12 cellular contexts compared by ENCODE assay signal in genomic region chr11:46117842-46118241, GRCh38. TPM values are rescaled to one million over a fixed set of nuclear protein-coding genes. Genes with fewer than 3 reads are reported as not detected.
DNase-seq lines count a peak whose midpoint lies in the region; ATAC-seq and TF ChIP-seq lines count a peak whose summit lies in the region.
"Had no signal": no experiment of that assay in that cellular context is flagged by ENCODE, and none has a peak within 500 bp of the region (broad histone marks: within the 10 kb centered on the region; RNA-seq: fewer than 3 reads in every experiment).

No MANE protein-coding gene starts in this region.

- no peaks in the 10 kb centered on the region for H3K36me3 ChIP-seq in HAP-1 (replicated peaks)
- H3K36me3 ChIP-seq in mesendoderm (ENCODE audit: control insufficient read depth, insufficient read depth, low read length): no peaks in the 10 kb centered on the region

- H3K27ac ChIP-seq in C4-2B: no peak overlapping the region
- H3K27ac ChIP-seq in mesendoderm (ENCODE audit: low read depth, low read length): no peak overlapping the region

- no peaks in the 10 kb centered on the region for H3K79me2 ChIP-seq in mesendoderm (ENCODE audit: control insufficient read depth, insufficient read depth, low read length)

- peaks cover 5% of the 10 kb centered on the region for H3K79me1 ChIP-seq in mesendoderm (ENCODE audit: low read length)

- peak overlapping the region; percentile 92 for H3K4me3 Mint-ChIP-seq in activated CD8-positive, alpha-beta T cell treated with anti-CD3 and anti-CD28 coated beads, Interleukin-2, amount 10 ng/mL, durations not matched to agents 7 days and 5 days

- POLR2A ChIA-PET in activated CD8-positive, alpha-beta T cell treated with anti-CD3 and anti-CD28 coated beads, Interleukin-2, amount 10 ng/mL, durations not matched to agents 7 days and 5 days (lab: Charles Lee): no interaction called here

- peak overlapping the region; percentile 42 for H3K27ac Mint-ChIP-seq in activated CD8-positive, alpha-beta T cell treated with anti-CD3 and anti-CD28 coated beads, Interleukin-2, amount 10 ng/mL, durations not matched to agents 7 days and 5 days

- H4K5ac ChIP-seq in mesendoderm (ENCODE audit: low read length): no peak overlapping the region

- no peak overlapping the region for H2BK5ac ChIP-seq in mesendoderm (ENCODE audit: low read length)

- CTCF ChIA-PET in activated CD8-positive, alpha-beta T cell treated with anti-CD3 and anti-CD28 coated beads, Interleukin-2, amount 10 ng/mL, durations not matched to agents 7 days and 5 days (lab: Charles Lee): interaction anchor here (0.7 to 2.1 kb wide), 15 partner anchors 10 to 200 kb away, joined by 3 to 8 read pairs (median 3); partner anchors contain the start of gene PEX16

- no peaks in the 10 kb centered on the region for H3K9me3 Mint-ChIP-seq in activated CD8-positive, alpha-beta T cell treated with anti-CD3 and anti-CD28 coated beads, Interleukin-2, amount 10 ng/mL, durations not matched to agents 7 days and 5 days (ENCODE audit: insufficient read depth)

- H3K4me1 ChIP-seq in HAP-1: peaks cover 35% of the 10 kb centered on the region
- H3K4me1 ChIP-seq in mesendoderm (ENCODE audit: control insufficient read depth, low read depth, low read length): no peaks in the 10 kb centered on the region

- H3K56ac ChIP-seq in mesendoderm (ENCODE audit: low read length): no peak overlapping the region

- in situ Hi-C loops in HAP-1 (cut with MboI; ENCODE audit: low sequenced_read_pairs): no loop called here

- H3K27me3 ChIP-seq in HAP-1 (ENCODE audit: low read depth) (no peaks in the 10 kb centered on the region), mesendoderm (ENCODE audit: insufficient read depth, low read length, poor library complexity) (no peaks in the 10 kb centered on the region)

- H4K8ac ChIP-seq in mesendoderm (ENCODE audit: low read depth, low read length): no peak overlapping the region

- H3K4me1 Mint-ChIP-seq in activated CD8-positive, alpha-beta T cell treated with anti-CD3 and anti-CD28 coated beads, Interleukin-2, amount 10 ng/mL, durations not matched to agents 7 days and 5 days (ENCODE audit: low read depth): peaks cover 56% of the 10 kb centered on the region

- H3K4me2 ChIP-seq in mesendoderm (ENCODE audit: low read length): no peak overlapping the region

- H2AK5ac ChIP-seq in mesendoderm (ENCODE audit: low read length): no peak overlapping the region

- no peak overlapping the region for H2BK15ac ChIP-seq in mesendoderm (replicated peaks; ENCODE audit: low read depth)

- no peak overlapping the region for H3K23ac ChIP-seq in mesendoderm (ENCODE audit: low read length)

- no peak for DNase-seq in HAP-1 (ENCODE audit: low spot score in 2 of 2)
- DNase-seq in activated CD8-positive, alpha-beta T cell treated with anti-CD3 and anti-CD28 coated beads, Interleukin-2, amount 10 ng/mL, durations not matched to agents 7 days and 5 days: no peak
- peak; percentile 33 for DNase-seq in mesendoderm
- DNase-seq in NCI-H1092 (lab: John Stamatoyannopoulos, UW): no peak
- DNase-seq in omental fat pad (ENCODE audit: low spot score): no peak
- DNase-seq in NCI-H748 (lab: John Stamatoyannopoulos, UW; ENCODE audit: unreplicated experiment): no peak
- DNase-seq: activated gamma-delta T cell treated with Interleukin-2 at 50 U/mL for 16 hours; NCI-H1092 treated with DMSO at 0.1 percent for 48 hours; stimulated activated CD8-positive, alpha-beta memory T cell treated with anti-CD3 and anti-CD28 coated beads, Interleukin-4, amount 100 ng/mL, for 48 hours had no signal

- H3K9me3 ChIP-seq in HAP-1: no peaks in the 10 kb centered on the region

- peaks cover 2% of the 10 kb centered on the region for H3K36me3 Mint-ChIP-seq in activated CD8-positive, alpha-beta T cell treated with anti-CD3 and anti-CD28 coated beads, Interleukin-2, amount 10 ng/mL, durations not matched to agents 7 days and 5 days (ENCODE audit: low read depth)

- peak overlapping the region; percentile 43; the same call in 1 of the 2 replicates for H3K4me3 ChIP-seq in HAP-1
- H3K4me3 ChIP-seq in mesendoderm (ENCODE audit: low read length): no peak overlapping the region
- H3K4me3 ChIP-seq: lung had no signal

- no peak overlapping the region for H3K9ac ChIP-seq in mesendoderm (ENCODE audit: low read length)

- no peak overlapping the region for H3K4ac ChIP-seq in mesendoderm (ENCODE audit: low read depth, low read length)

- H2BK120ac ChIP-seq in mesendoderm (ENCODE audit: low read depth, low read length): no peak overlapping the region

- no peak overlapping the region for H3K18ac ChIP-seq in mesendoderm (ENCODE audit: low read length)

- TF ChIP-seq CTCF in C4-2B (conservative IDR thresholded peaks at IDR 0.05) (peak; percentile 38), omental fat pad (IDR thresholded peaks at IDR 0.05) (no peak)

- ATAC-seq in activated CD8-positive, alpha-beta T cell treated with anti-CD3 and anti-CD28 coated beads, Interleukin-2, amount 10 ng/mL, durations not matched to agents 7 days and 5 days: no peak
- ATAC-seq in omental fat pad (ENCODE audit: low FRiP score) (no peak), GM19023 (IDR thresholded peaks at IDR 0.05; ENCODE audit: unreplicated experiment) (no peak)

- no peaks in the 10 kb centered on the region for H3K27me3 Mint-ChIP-seq in activated CD8-positive, alpha-beta T cell treated with anti-CD3 and anti-CD28 coated beads, Interleukin-2, amount 10 ng/mL, durations not matched to agents 7 days and 5 days (ENCODE audit: low read depth)

RNA-seq across cellular contexts. Expression of gene PHF21A, which starts 3.4 kb away (rescaled TPM):
- total RNA-seq in activated CD8-positive, alpha-beta T cell treated with anti-CD3 and anti-CD28 coated beads, Interleukin-2, amount 10 ng/mL, durations not matched to agents 7 days and 5 days: 10 to 100 TPM; 26.9 to 27.0 TPM
- 13.0 TPM for polyA plus RNA-seq in mesendoderm (2013, experiment 1 of 2)
- 14.0 TPM for polyA plus RNA-seq in mesendoderm (2013, experiment 2 of 2)
- 10 to 100 TPM; 16.1 to 73.0 (median 22.1) TPM for total RNA-seq in omental fat pad
